ENCODE assay signal across 9 cellular contexts in genomic region chr4:119785963-119786362, GRCh38.
DNase-seq lines count a peak whose midpoint lies in the region; ATAC-seq and TF ChIP-seq lines count a peak whose summit lies in the region.
"Had no signal": no experiment of that assay in that cellular context is flagged by ENCODE, and none has a peak within 500 bp of the region (broad histone marks: within the 10 kb centered on the region; RNA-seq: fewer than 3 reads in every experiment).

No MANE protein-coding gene starts in this region.

- H3K4me1 ChIP-seq in Caco-2 (no peaks in the 10 kb centered on the region), Karpas-422 (ENCODE audit: low read length) (no peaks in the 10 kb centered on the region), mesenchymal stem cell (ENCODE audit: control insufficient read depth, insufficient read depth, low read depth, low read length) (no peaks in the 10 kb centered on the region)
- no peaks in the 10 kb centered on the region for H3K4me1 ChIP-seq in effector memory CD4-positive, alpha-beta T cell (ENCODE audit: control insufficient read depth, insufficient read depth, low read length, poor library complexity, severe bottlenecking)

- H3K27me3 Mint-ChIP-seq in Caco-2 (ENCODE audit: insufficient read depth, unreplicated experiment) (no peaks in the 10 kb centered on the region), chondrocyte (ENCODE audit: low read depth) (no peaks in the 10 kb centered on the region)

- H2BK12ac ChIP-seq in mesenchymal stem cell (ENCODE audit: low read length in 2 of 2), result no peak overlapping the region

- H3K36me3 ChIP-seq in Caco-2 (ENCODE audit: control insufficient read depth, insufficient read depth, low read length) (no peaks in the 10 kb centered on the region), Karpas-422 (ENCODE audit: insufficient read depth, low read length) (no peaks in the 10 kb centered on the region), mesenchymal stem cell (ENCODE audit: control insufficient read depth in 1 of 2, insufficient read depth in 2 of 2, low read depth in 1 of 2, low read length in 2 of 2) (no peaks in the 10 kb centered on the region)
- H3K36me3 ChIP-seq in effector memory CD4-positive, alpha-beta T cell (ENCODE audit: control insufficient read depth, insufficient read depth, low read length), result no peaks in the 10 kb centered on the region

- H3K79me2 ChIP-seq in Karpas-422 (ENCODE audit: low read length), result no peaks in the 10 kb centered on the region

- no peak overlapping the region for H3K23ac ChIP-seq in mesenchymal stem cell (ENCODE audit: low read length in 2 of 2)

- H3K9me3 Mint-ChIP-seq in Caco-2 (ENCODE audit: unreplicated experiment) (peaks cover 8% of the 10 kb centered on the region), chondrocyte (ENCODE audit: low read depth) (no peaks in the 10 kb centered on the region)

- H3K4me2 ChIP-seq in Karpas-422 (ENCODE audit: low read depth, low read length, poor library complexity, severe bottlenecking) (no peak overlapping the region), mesenchymal stem cell (ENCODE audit: low read length, poor library complexity, severe bottlenecking) (no peak overlapping the region)

- H3K9me3 ChIP-seq in Caco-2 (0 out of 2 replicates have a peak, but pooled peaks cover 3% of the 10 kb centered on the region), Karpas-422 (ENCODE audit: low read length) (no peaks in the 10 kb centered on the region), mesenchymal stem cell (ENCODE audit: control insufficient read depth, low read length) (peaks cover 6% of the 10 kb centered on the region)
- H3K9me3 ChIP-seq in effector memory CD4-positive, alpha-beta T cell (ENCODE audit: control insufficient read depth, low read length), result no peaks in the 10 kb centered on the region

- H3K14ac ChIP-seq in mesenchymal stem cell (ENCODE audit: low read length in 2 of 2), result no peak overlapping the region

- H3K4me1 Mint-ChIP-seq in Caco-2 (ENCODE audit: low read depth, unreplicated experiment) (no peaks in the 10 kb centered on the region), chondrocyte (ENCODE audit: low read depth) (no peaks in the 10 kb centered on the region)

- no peak overlapping the region for H2AK5ac ChIP-seq in mesenchymal stem cell (ENCODE audit: low read length, severe bottlenecking)

- no peak overlapping the region for H3K4ac ChIP-seq in mesenchymal stem cell (ENCODE audit: low read depth in 1 of 2, low read length in 2 of 2)

- H3K36me3 Mint-ChIP-seq in Caco-2 (ENCODE audit: insufficient read depth, unreplicated experiment) (no peaks in the 10 kb centered on the region), chondrocyte (ENCODE audit: low read depth) (no peaks in the 10 kb centered on the region)

- H3K79me1 ChIP-seq in mesenchymal stem cell (replicated peaks; ENCODE audit: low read length, poor library complexity, severe bottlenecking), result no peaks in the 10 kb centered on the region

- no TSS peak for BruUV-seq in Caco-2 (replicated peaks; lab: Mats Ljungman, UMichigan)

- H3K27ac Mint-ChIP-seq in Caco-2 (ENCODE audit: unreplicated experiment) (no peak overlapping the region), chondrocyte (ENCODE audit: unreplicated experiment) (no peak overlapping the region)

- H2AFZ ChIP-seq in Karpas-422 (ENCODE audit: low read length) (no peak overlapping the region), mesenchymal stem cell (ENCODE audit: low read depth, low read length) (no peak overlapping the region)

- H3K27ac ChIP-seq in Karpas-422 (ENCODE audit: low read length) (no peak overlapping the region), mesenchymal stem cell (ENCODE audit: low read length, poor library complexity, severe bottlenecking) (no peak overlapping the region)
- H3K27ac ChIP-seq in effector memory CD4-positive, alpha-beta T cell (ENCODE audit: insufficient read depth, low read length, poor library complexity, severe bottlenecking), result no peak overlapping the region
- H3K27ac ChIP-seq: skin epidermis had no signal

- H3K9ac ChIP-seq in Karpas-422 (ENCODE audit: low read length) (no peak overlapping the region), mesenchymal stem cell (ENCODE audit: low read length) (no peak overlapping the region)

- no peak overlapping the region for H4K91ac ChIP-seq in mesenchymal stem cell (ENCODE audit: low read length)

- H4K20me1 ChIP-seq in Karpas-422 (ENCODE audit: insufficient read depth, low read depth, low read length), result no peaks in the 10 kb centered on the region

- H3K18ac ChIP-seq in mesenchymal stem cell (ENCODE audit: low read depth in 1 of 2, low read length in 2 of 2), result no peak overlapping the region

- intact Hi-C loops in Caco-2 (cut with micrococcal nuclease; ENCODE audit: unreplicated experiment), result loop anchor here (1.0 to 5.0 kb wide), 3 partner anchors 158 to 474 kb away; partner anchors contain the start of gene PDE5A

- H2BK5ac ChIP-seq in mesenchymal stem cell (ENCODE audit: low read depth, low read length, poor library complexity, severe bottlenecking), result no peak overlapping the region

- H3K4me3 Mint-ChIP-seq in Caco-2 (ENCODE audit: unreplicated experiment) (no peak overlapping the region), chondrocyte (ENCODE audit: unreplicated experiment) (no peak overlapping the region)

- no peak overlapping the region for H2BK15ac ChIP-seq in mesenchymal stem cell (ENCODE audit: low read depth, poor library complexity, severe bottlenecking)

- H3K27me3 ChIP-seq in Caco-2 (replicated peaks; ENCODE audit: control insufficient read depth, insufficient read depth, low read length), result no peaks in the 10 kb centered on the region
- no peaks in the 10 kb centered on the region for H3K27me3 ChIP-seq in Karpas-422 (ENCODE audit: low read length)
- H3K27me3 ChIP-seq in mesenchymal stem cell (ENCODE audit: control insufficient read depth in 1 of 2, insufficient read depth in 1 of 2, low read length in 2 of 2), result no peaks in the 10 kb centered on the region
- no peaks in the 10 kb centered on the region for H3K27me3 ChIP-seq in effector memory CD4-positive, alpha-beta T cell (replicated peaks; ENCODE audit: control insufficient read depth, insufficient read depth, low read length, poor library complexity, severe bottlenecking)

- CTCF ChIA-PET in Caco-2 (lab: Charles Lee), result interaction anchor here (1.7 kb wide), 1 partner anchor 157 kb away, joined by 9 read pairs; the partner anchor contains the start of gene PDE5A

- peak; percentile 51 to 63 for TF ChIP-seq CTCF in Caco-2 (IDR thresholded peaks at IDR 0.05; ENCODE audit: insufficient read depth in 1 of 2, low read depth in 1 of 2, low read length in 1 of 2, severe bottlenecking in 1 of 2, unreplicated experiment in 1 of 2)
- peak; percentile 79 for TF ChIP-seq CTCF in chondrocyte (IDR thresholded peaks at IDR 0.05)

- POLR2A ChIA-PET in Caco-2 (lab: Charles Lee), result no interaction called here

- H3K4me3 ChIP-seq in Caco-2 (ENCODE audit: low read depth, low read length), result no peak overlapping the region
- no peak overlapping the region for H3K4me3 ChIP-seq in Karpas-422 (ENCODE audit: low read length)
- no peak overlapping the region for H3K4me3 ChIP-seq in mesenchymal stem cell (ENCODE audit: insufficient read depth in 1 of 2, low read depth in 1 of 2, low read length in 2 of 2)
- H3K4me3 ChIP-seq in effector memory CD4-positive, alpha-beta T cell (ENCODE audit: insufficient read depth, low read depth, low read length, poor library complexity, severe bottlenecking), result no peak overlapping the region
- H3K4me3 ChIP-seq: skin epidermis had no signal

- H3K9me2 ChIP-seq in Karpas-422 (replicated peaks; ENCODE audit: insufficient read depth, low read length), result no peaks in the 10 kb centered on the region

- no peak for ATAC-seq in HG02759 (IDR thresholded peaks at IDR 0.05; ENCODE audit: unreplicated experiment)

- DNase-seq in Caco-2 (peak in 1 of 2 experiments; percentile 34), Karpas-422 (peak; percentile 44), chondrocyte (ENCODE audit: low spot score) (no peak), mesenchymal stem cell (peak; percentile 29), epidermal melanocyte (ENCODE audit: insufficient read length, low spot score) (no peak), mesenteric fat pad (ENCODE audit: low spot score) (no peak)
- DNase-seq in effector memory CD4-positive, alpha-beta T cell, result no peak

- H4K8ac ChIP-seq in mesenchymal stem cell (ENCODE audit: low read length), result no peak overlapping the region

- H2BK120ac ChIP-seq in mesenchymal stem cell (ENCODE audit: low read depth, low read length), result no peak overlapping the region

Comparison
In these comparisons a context has a peak if more than half of its experiments do, and no peak if none do; other contexts are left out.
1. DNase-seq: peak in Karpas-422 (single experiment) and mesenchymal stem cell (single experiment); none in chondrocyte (single experiment), epidermal melanocyte (single experiment), effector memory CD4-positive, alpha-beta T cell (0 of 3) and mesenteric fat pad (single experiment).